In genomic region chr10:102450124-102450373, GRCh38 we compare ENCODE assay signal across 8 cellular contexts. TPM values are rescaled to one million over a fixed set of nuclear protein-coding genes. Genes with fewer than 3 reads are reported as not detected.
A peak's percentile ranks its signal among the peaks of the same experiment; 100 is the strongest.
DNase-seq lines count a peak whose midpoint lies in the region; ATAC-seq and TF ChIP-seq lines count a peak whose summit lies in the region.

No MANE protein-coding gene starts in this region.

- no peak for ATAC-seq in naive thymus-derived CD4-positive, alpha-beta T cell
- ATAC-seq in GM21367 (IDR thresholded peaks at IDR 0.05; ENCODE audit: unreplicated experiment) (no peak), GM21515 (IDR thresholded peaks at IDR 0.05; ENCODE audit: unreplicated experiment) (no peak)

- DNase-seq in Caco-2 (no peak), HL-60 (ENCODE audit: low read depth in 1 of 2, low spot score in 1 of 2) (peak in 1 of 2 experiments; percentile 63), caudate nucleus (lab: John Stamatoyannopoulos, UW) (peak in 1 of 61 donors; percentile 54), cerebellar cortex (ENCODE audit: low spot score) (no peak), UCSD-AML1 (lab: John Stamatoyannopoulos, UW; ENCODE audit: unreplicated experiment) (no peak)
- no peak for DNase-seq in naive thymus-derived CD4-positive, alpha-beta T cell

- CTCF ChIA-PET in Caco-2 (lab: Charles Lee): interaction anchor here (1.2 to 2.0 kb wide), 3 partner anchors 18 to 194 kb away, joined by 3 to 8 read pairs (median 5); partner anchors contain the start of genes CUEDC2 and TRIM8
- CTCF ChIA-PET in naive thymus-derived CD4-positive, alpha-beta T cell (lab: Charles Lee): interaction anchor here (0.5 to 2.6 kb wide), 11 partner anchors 15 to 256 kb away, joined by 3 to 9 read pairs (median 4); partner anchors contain the start of genes CUEDC2 and FBXL15

- no peaks in the 10 kb centered on the region for H3K9me3 Mint-ChIP-seq in Caco-2 (ENCODE audit: unreplicated experiment)
- no peaks in the 10 kb centered on the region for H3K9me3 Mint-ChIP-seq in naive thymus-derived CD4-positive, alpha-beta T cell

- H3K4me3 ChIP-seq in Caco-2 (ENCODE audit: low read depth, low read length): peak overlapping the region; percentile 84
- peak overlapping the region; percentile 76 for H3K4me3 ChIP-seq in HL-60 (replicated peaks; ENCODE audit: insufficient read depth, low read length)
- peak overlapping the region; percentile 88 for H3K4me3 ChIP-seq in naive thymus-derived CD4-positive, alpha-beta T cell (ENCODE audit: low read length)

- peak overlapping the region; percentile 90 for H3K27ac Mint-ChIP-seq in Caco-2 (ENCODE audit: unreplicated experiment)
- H3K27ac Mint-ChIP-seq in naive thymus-derived CD4-positive, alpha-beta T cell: peak overlapping the region; percentile 81 to 97 (median 95)

- H3K4me3 Mint-ChIP-seq in Caco-2 (ENCODE audit: unreplicated experiment): peak overlapping the region; percentile 90
- peak overlapping the region; percentile 89 to 97 (median 94) for H3K4me3 Mint-ChIP-seq in naive thymus-derived CD4-positive, alpha-beta T cell

- peaks cover 50% of the 10 kb centered on the region for H3K36me3 Mint-ChIP-seq in Caco-2 (ENCODE audit: insufficient read depth, unreplicated experiment)
- H3K36me3 Mint-ChIP-seq in naive thymus-derived CD4-positive, alpha-beta T cell: peaks cover 0 to 9% (median 4%) of the 10 kb centered on the region in 5 donors

- intact Hi-C loops in Caco-2 (cut with micrococcal nuclease; ENCODE audit: unreplicated experiment): loop anchor here (1.0 kb wide), 2 partner anchors 11 to 18 kb away; partner anchors contain the start of gene CUEDC2
- intact Hi-C loops in naive thymus-derived CD4-positive, alpha-beta T cell (cut with micrococcal nuclease): loop anchor here (1.0 to 5.0 kb wide), 13 partner anchors 11 to 393 kb away; partner anchors contain the start of genes ACTR1A (in 2 of the 2), CUEDC2 (in 2 of the 2), ARMH3 (in 1 of the 2) and GBF1 (in 1 of the 2)

- TF ChIP-seq CTCF in Caco-2 (IDR thresholded peaks at IDR 0.05; ENCODE audit: insufficient read depth in 1 of 2, low read depth in 1 of 2, low read length in 1 of 2, severe bottlenecking in 1 of 2, unreplicated experiment in 1 of 2) (no peak), HL-60 (IDR thresholded peaks at IDR 0.05; ENCODE audit: insufficient read depth, low read length) (no peak)

- H3K36me3 ChIP-seq in Caco-2 (ENCODE audit: control insufficient read depth, insufficient read depth, low read length): no peaks in the 10 kb centered on the region
- H3K36me3 ChIP-seq in naive thymus-derived CD4-positive, alpha-beta T cell (ENCODE audit: control insufficient read depth in 2 of 3, insufficient read depth in 3 of 3, low read length in 3 of 3): peaks cover 0 to 3% (median 0%) of the 10 kb centered on the region in 3 experiments

- peak overlapping the region; percentile 79 for H3K27ac ChIP-seq in HL-60 (replicated peaks)
- H3K27ac ChIP-seq in caudate nucleus (ENCODE audit: low read depth, low read length): peak overlapping the region; percentile 77
- H3K27ac ChIP-seq in naive thymus-derived CD4-positive, alpha-beta T cell (ENCODE audit: low read depth, low read length): peak overlapping the region; percentile 90

- H3K27me3 ChIP-seq in Caco-2 (replicated peaks; ENCODE audit: control insufficient read depth, insufficient read depth, low read length) (no peaks in the 10 kb centered on the region), HL-60 (ENCODE audit: insufficient read depth, poor library complexity, severe bottlenecking) (no peaks in the 10 kb centered on the region)
- H3K27me3 ChIP-seq in naive thymus-derived CD4-positive, alpha-beta T cell (ENCODE audit: control insufficient read depth in 2 of 2, insufficient read depth in 2 of 2, low read length in 2 of 2): no peaks in the 10 kb centered on the region

- peaks cover 36% of the 10 kb centered on the region for H3K4me1 ChIP-seq in Caco-2
- peaks cover 12 to 14% of the 10 kb centered on the region in 2 donors for H3K4me1 ChIP-seq in naive thymus-derived CD4-positive, alpha-beta T cell (ENCODE audit: control insufficient read depth in 2 of 2, insufficient read depth in 2 of 2, low read length in 2 of 2)

- POLR2A ChIA-PET in Caco-2 (lab: Charles Lee): interaction anchor here (0.6 to 2.4 kb wide), 10 partner anchors 8 to 134 kb away, joined by 3 to 23 read pairs (median 5); partner anchors contain the start of genes ACTR1A and CUEDC2
- POLR2A ChIA-PET in naive thymus-derived CD4-positive, alpha-beta T cell (lab: Charles Lee): interaction anchor here (0.6 to 6.7 kb wide), 20 partner anchors 9 to 293 kb away, joined by 3 to 157 read pairs (median 6); partner anchors contain the start of genes ACTR1A, CUEDC2, FBXL15 and NFKB2

- H3K9me3 ChIP-seq in Caco-2: no peaks in the 10 kb centered on the region
- H3K9me3 ChIP-seq in naive thymus-derived CD4-positive, alpha-beta T cell (ENCODE audit: control insufficient read depth in 2 of 3, low read length in 3 of 3): no peaks in the 10 kb centered on the region

- H3K4me1 Mint-ChIP-seq in Caco-2 (ENCODE audit: low read depth, unreplicated experiment): peaks cover 27% of the 10 kb centered on the region
- peaks cover 14 to 36% (median 27%) of the 10 kb centered on the region in 7 donors for H3K4me1 Mint-ChIP-seq in naive thymus-derived CD4-positive, alpha-beta T cell

- TSS peak; percentile 29 for BruUV-seq in Caco-2 (replicated peaks; lab: Mats Ljungman, UMichigan)

- no peaks in the 10 kb centered on the region for H3K27me3 Mint-ChIP-seq in Caco-2 (ENCODE audit: insufficient read depth, unreplicated experiment)
- no peaks in the 10 kb centered on the region for H3K27me3 Mint-ChIP-seq in naive thymus-derived CD4-positive, alpha-beta T cell

RNA-seq across cellular contexts. Expression of gene C10orf95, which starts 1.3 kb away (rescaled TPM):
- 0.82 and 0.86 TPM in 2 replicates for total RNA-seq in Caco-2 (2022)
- under 1 TPM in 4 of 5 experiments, not detected in 1; 0.19 to 0.78 (median 0.51) TPM for total RNA-seq in naive thymus-derived CD4-positive, alpha-beta T cell
- polyA plus RNA-seq in naive thymus-derived CD4-positive, alpha-beta T cell: under 1 TPM; 0.32 to 0.41 TPM

RNA-seq across cellular contexts. Expression of gene CUEDC2, which starts 17.7 kb away (rescaled TPM):
- total RNA-seq in Caco-2 (2022): 32.1 and 32.6 TPM in 2 replicates
- 10 to 100 TPM; 27.0 to 69.0 (median 31.9) TPM for total RNA-seq in naive thymus-derived CD4-positive, alpha-beta T cell
- 10 to 100 TPM; 60.1 to 67.2 TPM for polyA plus RNA-seq in naive thymus-derived CD4-positive, alpha-beta T cell

RNA-seq across cellular contexts. Expression of gene FBXL15, which starts 29.4 kb away (rescaled TPM):
- total RNA-seq in Caco-2 (2022): 7.9 and 8.6 TPM in 2 replicates
- 10 to 100 TPM; 10.8 to 21.0 (median 14.1) TPM for total RNA-seq in naive thymus-derived CD4-positive, alpha-beta T cell
- 10 to 100 TPM; 26.7 to 40.4 TPM for polyA plus RNA-seq in naive thymus-derived CD4-positive, alpha-beta T cell

RNA-seq across cellular contexts. Expression of gene PSD, which starts 31.5 kb away (rescaled TPM):
- total RNA-seq in Caco-2 (2022): 2.8 and 3.8 TPM in 2 replicates
- 10 to 100 TPM in 3 of 5 experiments, 1 to 10 TPM in 2; 3.5 to 16.9 (median 11.2) TPM for total RNA-seq in naive thymus-derived CD4-positive, alpha-beta T cell
- 1 to 10 TPM; 3.9 to 4.5 TPM for polyA plus RNA-seq in naive thymus-derived CD4-positive, alpha-beta T cell

RNA-seq across cellular contexts. Expression of gene ACTR1A, which starts 52.5 kb away (rescaled TPM):
- total RNA-seq in Caco-2 (2022): 65.9 and 69.7 TPM in 2 replicates
- total RNA-seq in naive thymus-derived CD4-positive, alpha-beta T cell: 10 to 100 TPM; 47.5 to 69.4 (median 58.9) TPM
- 10 to 100 TPM; 49.8 to 66.0 TPM for polyA plus RNA-seq in naive thymus-derived CD4-positive, alpha-beta T cell
